21 cellular contexts compared by ENCODE assay signal in the genomic region with DNA sequence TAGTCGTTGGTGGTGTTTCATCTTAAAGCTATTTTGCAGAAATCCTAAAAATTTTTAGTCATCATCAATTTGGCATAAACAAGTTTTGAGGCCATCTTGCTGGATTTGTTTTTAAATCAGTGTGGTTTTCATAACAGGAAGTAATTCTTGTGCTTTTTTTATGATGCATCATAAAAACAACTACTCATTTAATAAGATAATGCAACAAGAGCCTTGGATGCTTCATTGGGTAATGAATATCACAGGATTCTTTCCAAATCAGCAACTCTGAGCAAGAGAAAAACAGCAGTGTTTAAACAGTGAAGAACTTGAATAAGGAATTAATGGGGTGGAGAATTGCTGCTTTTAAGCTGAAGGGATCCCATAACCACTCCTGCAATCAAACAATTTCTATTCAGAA.
DNase-seq lines count a peak whose midpoint lies in the region; ATAC-seq, FAIRE-seq and TF ChIP-seq lines count a peak whose summit lies in the region.
"Had no signal": no experiment of that assay in that cellular context is flagged by ENCODE, and none has a peak within 500 bp of the region (broad histone marks: within the 10 kb centered on the region; RNA-seq: fewer than 3 reads in every experiment).

No MANE protein-coding gene starts in this region.

- no peak overlapping the region for H3K4me2 ChIP-seq in fibroblast of lung (ENCODE audit: extremely low read depth, insufficient read depth, low read length)
- peak overlapping the region; percentile 50 for H3K4me2 ChIP-seq in skeletal muscle satellite cell (ENCODE audit: low read length)

- no peak overlapping the region for H3K9ac ChIP-seq in fibroblast of lung (ENCODE audit: insufficient read depth, low read length)
- no peak overlapping the region for H3K9ac ChIP-seq in skeletal muscle satellite cell (ENCODE audit: low read depth, low read length)

- no peaks in the 10 kb centered on the region for H4K20me1 ChIP-seq in fibroblast of lung (ENCODE audit: control insufficient read depth, extremely low read depth, insufficient read depth, low read length)

- H2AFZ ChIP-seq in fibroblast of lung (ENCODE audit: low read length): no peak overlapping the region

- no peaks in the 10 kb centered on the region for H3K79me2 ChIP-seq in fibroblast of lung (ENCODE audit: control insufficient read depth, insufficient read depth, low read length)

- no peak for FAIRE-seq in D721Med (lab: Jason Lieb, UNC)

- H3K4me3 ChIP-seq in fibroblast of lung (replicated peaks in 1 of 4; ENCODE audit: control extremely low read depth in 1 of 4, insufficient read depth in 1 of 4, low read depth in 3 of 4, low read length in 4 of 4) (no peak overlapping the region), skeletal muscle satellite cell (ENCODE audit: low read length) (no peak overlapping the region)
- H3K4me3 ChIP-seq: cardiac muscle cell, HAP-1 had no signal

- peak; percentile 14 for DNase-seq in DMS153 treated with DMSO at 0.1 percent for 48 hours (lab: John Stamatoyannopoulos, UW; ENCODE audit: unreplicated experiment)
- DNase-seq in DMS153 (lab: John Stamatoyannopoulos, UW): no peak
- peak; percentile 29 for DNase-seq in NCI-H1105 (lab: John Stamatoyannopoulos, UW)
- peak; percentile 49 to 51 for DNase-seq in fibroblast of lung (ENCODE audit: low read depth in 2 of 2)
- DNase-seq in D721Med (ENCODE audit: insufficient read length, low spot score): no peak
- DNase-seq: activated CD4-positive, alpha-beta T cell treated with anti-CD3 and anti-CD28 coated beads, Interleukin-2, amount 50 U/mL, for 4 hours; activated T-cell treated with anti-CD3 and anti-CD28 coated beads, Interleukin-2, amount 50 U/mL, for 24 hours; effector memory CD4-positive, alpha-beta T cell; GF-D8; MV-4-11; NCI-H2171 treated with DMSO at 0.1 percent for 48 hours; NK-92 treated with Interleukin-12 subunit alpha and Interleukin-12 subunit beta, amount 100 ng/mL, for 24 hours; stimulated activated naive CD4-positive, alpha-beta T cell treated with Interleukin-2 at 50 U/mL for 16 hours had no signal

- H3K9me3 ChIP-seq in fibroblast of lung (ENCODE audit: control insufficient read depth, insufficient read depth, low read depth, low read length) (no peaks in the 10 kb centered on the region), skeletal muscle satellite cell (replicated peaks; ENCODE audit: low read length) (no peaks in the 10 kb centered on the region)
- H3K9me3 ChIP-seq: HAP-1 had no signal

- TF ChIP-seq CTCF in fibroblast of lung (conservative IDR thresholded peaks at IDR 0.05 in 1 of 2, IDR thresholded peaks at IDR 0.05 in 1 of 2; ENCODE audit: low read depth in 1 of 2, low read length in 2 of 2) (no peak), D721Med (IDR thresholded peaks at IDR 0.05; ENCODE audit: insufficient read depth, missing control alignments) (no peak)

- ATAC-seq in GM19452 (IDR thresholded peaks at IDR 0.05; ENCODE audit: unreplicated experiment) (no peak), HG03520 (IDR thresholded peaks at IDR 0.05; ENCODE audit: unreplicated experiment) (no peak)
- ATAC-seq: natural killer cell treated with Interleukin-12 subunit alpha and Interleukin-12 subunit beta and Interleukin-15 and Interleukin-18, amount 100 ng/mL, for 72 hours had no signal

- no peak overlapping the region for H3K27ac ChIP-seq in fibroblast of lung (ENCODE audit: insufficient read depth, low read length)
- H3K27ac ChIP-seq: 22Rv1, cardiac muscle cell, RWPE1 had no signal

- H3K4me1 ChIP-seq in fibroblast of lung (ENCODE audit: control insufficient read depth, extremely low read depth, insufficient read depth, low read length) (peaks cover 6% of the 10 kb centered on the region), skeletal muscle satellite cell (ENCODE audit: control insufficient read depth, insufficient read depth, low read length) (peaks cover 20% of the 10 kb centered on the region)
- H3K4me1 ChIP-seq: HAP-1 had no signal

- H3K27me3 ChIP-seq in fibroblast of lung (ENCODE audit: control insufficient read depth, insufficient read depth, low read length): no peaks in the 10 kb centered on the region
- H3K27me3 ChIP-seq in skeletal muscle satellite cell (ENCODE audit: control insufficient read depth, insufficient read depth, low read length): no peaks in the 10 kb centered on the region
- H3K27me3 ChIP-seq: cardiac muscle cell had no signal

- H3K36me3 ChIP-seq in fibroblast of lung (ENCODE audit: control insufficient read depth, insufficient read depth, low read length): no peaks in the 10 kb centered on the region
- H3K36me3 ChIP-seq in skeletal muscle satellite cell (ENCODE audit: insufficient read depth, low read length): no peaks in the 10 kb centered on the region
- H3K36me3 ChIP-seq: cardiac muscle cell, HAP-1 had no signal

Comparison
In these comparisons a context has a peak if more than half of its experiments do, and no peak if none do; other contexts are left out.
1. DNase-seq: peak in DMS153 treated with DMSO at 0.1 percent for 48 hours (single experiment), NCI-H1105 (single experiment) and fibroblast of lung (2 of 2); none in DMS153 (single experiment) and D721Med (single experiment).